In genomic region chr3:20039765-20040475, GRCh38 we compare ENCODE assay signal across 8 cellular contexts. TPM values are rescaled to one million over a fixed set of nuclear protein-coding genes. Genes with fewer than 3 reads are reported as not detected.
DNase-seq lines count a peak whose midpoint lies in the region; ATAC-seq, FAIRE-seq and TF ChIP-seq lines count a peak whose summit lies in the region.

TSS of gene KAT2B (plus strand) at chr3:20040446. CDS start at chr3:20040478, 32 bp downstream.

- TF ChIP-seq POLR2A in suprapubic skin (IDR thresholded peaks at IDR 0.05) = no peak

- H3K27ac ChIP-seq in neutrophil (peak within 1 kb of the TSS; percentile 89), suprapubic skin (peak within 1 kb of the TSS; percentile 90)

- TF ChIP-seq CTCF in neutrophil (IDR thresholded peaks at IDR 0.05) (peak; percentile 66), suprapubic skin (IDR thresholded peaks at IDR 0.05) (peak; percentile 42 to 79)

- H3K9me3 ChIP-seq in neutrophil = no peaks in the 10 kb centered on the region
- H3K9me3 ChIP-seq in suprapubic skin = no peaks in the 10 kb centered on the region

- DNase-seq in DMS153 (lab: John Stamatoyannopoulos, UW) (peak; percentile 12), HuH-7 (ENCODE audit: low spot score) (peak; percentile 95), SHP77 treated with DMSO at 0.1 percent for 48 hours (lab: John Stamatoyannopoulos, UW) (peak; percentile 38), frontal cortex (ENCODE audit: low spot score in 2 of 2) (peak; percentile 71 to 78), suprapubic skin (ENCODE audit: low spot score in 2 of 2) (peak; percentile 85 to 87)
- DNase-seq in activated naive CD4-positive, alpha-beta T cell (lab: John Stamatoyannopoulos, UW) = peak; percentile 49 to 80 (median 62)

- peaks cover 33 to 39% of the 10 kb centered on the region in 2 experiments for H3K4me1 ChIP-seq in neutrophil (ENCODE audit: control insufficient read depth in 1 of 2, insufficient read depth in 1 of 2, low read depth in 1 of 2, low read length in 1 of 2)
- H3K4me1 ChIP-seq in suprapubic skin = peaks cover 49% of the 10 kb centered on the region

- TF ChIP-seq EP300 in suprapubic skin (IDR thresholded peaks at IDR 0.05) = no peak

- FAIRE-seq in frontal cortex (lab: Jason Lieb, UNC) = no peak

- WGBS in suprapubic skin = 0% methylated on average over 16 of the region's 66 CpGs

- ATAC-seq in GM21381 (IDR thresholded peaks at IDR 0.05; ENCODE audit: unreplicated experiment) = peak; percentile 53

- no peaks in the 10 kb centered on the region for H3K27me3 ChIP-seq in neutrophil
- H3K27me3 ChIP-seq in suprapubic skin = no peaks in the 10 kb centered on the region

- H3K4me3 ChIP-seq in neutrophil (ENCODE audit: low read depth in 1 of 2, low read length in 1 of 2) = peak within 1 kb of the TSS; percentile 80 to 98
- peak within 1 kb of the TSS; percentile 92 for H3K4me3 ChIP-seq in suprapubic skin

- H3K36me3 ChIP-seq in neutrophil = no peaks in the 10 kb centered on the region
- no peaks in the 10 kb centered on the region for H3K36me3 ChIP-seq in suprapubic skin

RNA-seq across cellular contexts. Expression of gene KAT2B, which starts in this region (rescaled TPM):
- total RNA-seq in frontal cortex (10.2 TPM), suprapubic skin (10 to 100 TPM; 35.7 to 63.7 (median 40.2) TPM)

Comparison
In these comparisons a context has a peak if more than half of its experiments do, and no peak if none do; other contexts are left out.
1. Peak in every context shown above with its lines: DNase-seq, ATAC-seq, H3K4me3 ChIP-seq and H3K27ac ChIP-seq.
2. DNase-seq: peak in every context shown above with its lines; median percentile 95 in HuH-7; 86 in suprapubic skin; 74 in frontal cortex; 62 in activated naive CD4-positive, alpha-beta T cell; 38 in SHP77 treated with DMSO at 0.1 percent for 48 hours; 12 in DMS153.